In the genomic region with DNA sequence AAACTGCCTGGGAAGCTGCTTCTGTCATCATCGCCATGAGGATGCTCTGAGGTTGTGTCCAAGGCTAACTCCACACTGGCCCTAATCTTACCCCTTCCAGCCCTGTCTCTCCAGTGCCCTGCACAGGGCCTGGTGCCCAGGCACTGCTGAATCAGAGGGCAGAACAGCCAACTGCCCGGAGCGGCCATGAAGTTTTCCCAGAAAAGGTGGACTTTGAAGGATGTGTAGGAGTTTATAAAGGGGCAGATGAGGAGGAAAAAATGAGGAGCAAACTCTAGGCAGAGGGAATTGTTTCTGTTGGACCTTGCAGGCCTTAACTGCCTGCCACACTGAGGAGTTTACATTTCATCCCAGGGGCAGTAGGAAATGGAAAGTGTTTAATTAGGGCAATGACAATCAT, we compare ENCODE assay signal across 19 cellular contexts.
"Had no signal": no experiment of that assay in that cellular context is flagged by ENCODE, and none has a peak within 500 bp of the region (broad histone marks: within the 10 kb centered on the region; RNA-seq: fewer than 3 reads in every experiment).

No MANE protein-coding gene starts in this region.

- H3K36me3 Mint-ChIP-seq: natural killer cell; stimulated activated effector memory CD8-positive, alpha-beta T cell treated with anti-CD3 and anti-CD28 coated beads, Interleukin-12 subunit alpha, Interleukin-12 subunit beta, amount 100 ng/mL, for 72 hours had no signal

- H3K27ac Mint-ChIP-seq: dendritic cell treated with granulocyte-macrophage colony-stimulating factor and Interleukin-4, amounts not matched to agents 40 ng/mL and 50 ng/mL, for 4 days; natural killer cell; progenitor cell of endocrine pancreas; stimulated activated effector memory CD8-positive, alpha-beta T cell treated with anti-CD3 and anti-CD28 coated beads, Interleukin-12 subunit alpha, Interleukin-12 subunit beta, amount 100 ng/mL, for 72 hours had no signal

- H3K27me3 ChIP-seq: pancreas had no signal

- H3K4me3 ChIP-seq: esophagus muscularis mucosa, gastrocnemius medialis, heart right ventricle, mucosa of descending colon, pancreas, tibial artery had no signal

- H3K27me3 Mint-ChIP-seq: stimulated activated naive CD8-positive, alpha-beta T cell treated with anti-CD3 and anti-CD28 coated beads, Interleukin-15, Interleukin-2, amounts not matched to agents 100 ng/mL and 50 ng/mL, for 24 hours had no signal

- H3K9me3 Mint-ChIP-seq: dendritic cell treated with granulocyte-macrophage colony-stimulating factor and Interleukin-4, amounts not matched to agents 40 ng/mL and 50 ng/mL, for 4 days; effector memory CD8-positive, alpha-beta T cell; natural killer cell; neural crest cell; stimulated activated effector memory CD8-positive, alpha-beta T cell treated with anti-CD3 and anti-CD28 coated beads, Interleukin-12 subunit alpha, Interleukin-12 subunit beta, amount 100 ng/mL, for 72 hours; stimulated activated naive CD8-positive, alpha-beta T cell treated with anti-CD3 and anti-CD28 coated beads, Interleukin-15, Interleukin-2, amounts not matched to agents 100 ng/mL and 50 ng/mL, for 24 hours had no signal

- DNase-seq: effector memory CD8-positive, alpha-beta T cell; gastrocnemius medialis; heart right ventricle; kidney glomerular epithelial cell; mucosa of descending colon; natural killer cell; occipital lobe; pancreas; right cardiac atrium; stimulated activated CD4-positive, alpha-beta T cell treated with anti-CD3 and anti-CD28 coated beads, Interleukin-4, amount 100 ng/mL, for 1 hour; stimulated activated CD8-positive, alpha-beta memory T cell treated with anti-CD3 and anti-CD28 coated beads, Interleukin-4, amount 100 ng/mL, for 48 hours; tibial artery had no signal

- H3K9me3 ChIP-seq: esophagus muscularis mucosa, gastrocnemius medialis, heart right ventricle, mucosa of descending colon, pancreas, tibial artery had no signal

- H3K4me1 ChIP-seq: gastrocnemius medialis had no signal

- H3K4me3 Mint-ChIP-seq: dendritic cell treated with granulocyte-macrophage colony-stimulating factor and Interleukin-4, amounts not matched to agents 40 ng/mL and 50 ng/mL, for 4 days; effector memory CD8-positive, alpha-beta T cell; natural killer cell; stimulated activated effector memory CD8-positive, alpha-beta T cell treated with anti-CD3 and anti-CD28 coated beads, Interleukin-12 subunit alpha, Interleukin-12 subunit beta, amount 100 ng/mL, for 72 hours; stimulated activated naive CD8-positive, alpha-beta T cell treated with anti-CD3 and anti-CD28 coated beads, Interleukin-15, Interleukin-2, amounts not matched to agents 100 ng/mL and 50 ng/mL, for 24 hours had no signal

- ATAC-seq: effector memory CD8-positive, alpha-beta T cell; gastrocnemius medialis; heart right ventricle; mucosa of descending colon; natural killer cell; pancreas; right cardiac atrium; stimulated activated effector memory CD8-positive, alpha-beta T cell treated with anti-CD3 and anti-CD28 coated beads, Interleukin-12 subunit alpha, Interleukin-12 subunit beta, amount 100 ng/mL, for 72 hours had no signal

- H3K36me3 ChIP-seq: esophagus muscularis mucosa, gastrocnemius medialis, heart right ventricle, pancreas, tibial artery had no signal

- H3K27ac ChIP-seq: epithelial cell of prostate, esophagus muscularis mucosa, gastrocnemius medialis, heart right ventricle, pancreas, tibial artery had no signal
